Comparison of ENCODE assay signal across 19 cellular contexts in genomic region chr13:45861352-45861751, GRCh38. TPM values are rescaled to one million over a fixed set of nuclear protein-coding genes. Genes with fewer than 3 reads are reported as not detected.
"Had no signal": no experiment of that assay in that cellular context is flagged by ENCODE, and none has a peak within 500 bp of the region (broad histone marks: within the 10 kb centered on the region; RNA-seq: fewer than 3 reads in every experiment).

No MANE protein-coding gene starts in this region.

- DNase-seq: activated CD4-positive, alpha-beta memory T cell treated with anti-CD3 and anti-CD28 coated beads, Interleukin-2, amount 10 ng/mL, durations not matched to agents 7 days and 5 days; activated CD8-positive, alpha-beta memory T cell treated with anti-CD3 and anti-CD28 coated beads, Interleukin-2, amount 50 U/mL, for 4 hours; activated naive CD8-positive, alpha-beta T cell treated with anti-CD3 and anti-CD28 coated beads, Interleukin-2, amount 10 ng/mL, durations not matched to agents 7 days and 5 days; aorta; effector memory CD4-positive, alpha-beta T cell; hippocampal formation; lower lobe of right lung; mucosa of descending colon; naive thymus-derived CD8-positive, alpha-beta T cell; nucleus accumbens; stimulated activated CD4-positive, alpha-beta T cell treated with anti-CD3 and anti-CD28 coated beads, Interleukin-4, amount 100 ng/mL, for 24 hours; stimulated activated naive CD8-positive, alpha-beta T cell treated with anti-CD3 and anti-CD28 coated beads, Interleukin-15, amount 100 ng/mL, for 72 hours; testis had no signal

- H3K27me3 ChIP-seq: testis had no signal

- H3K36me3 ChIP-seq: lower lobe of right lung, prostate gland had no signal

- H3K4me3 ChIP-seq: coronary artery, lower lobe of right lung, mucosa of descending colon, prostate gland, testis had no signal

- ATAC-seq: lower lobe of right lung; mucosa of descending colon; naive thymus-derived CD8-positive, alpha-beta T cell; stimulated activated naive CD8-positive, alpha-beta T cell treated with anti-CD3 and anti-CD28 coated beads, Interleukin-15, amount 100 ng/mL, for 72 hours had no signal

- H3K9me3 ChIP-seq: lower lobe of right lung, mucosa of descending colon, prostate gland, testis had no signal

- H3K27ac ChIP-seq: coronary artery, epithelial cell of prostate, lower lobe of right lung, prostate gland, testis, VCaP had no signal

- H3K4me1 ChIP-seq: lower lobe of right lung, prostate gland, testis had no signal

RNA-seq across cellular contexts. Expression of gene SIAH3, which starts 9.8 kb away (rescaled TPM):
- total RNA-seq: cardiac septum, glomerular endothelial cell had no signal
